Comparison of ENCODE assay signal across 8 cellular contexts in the genomic region with DNA sequence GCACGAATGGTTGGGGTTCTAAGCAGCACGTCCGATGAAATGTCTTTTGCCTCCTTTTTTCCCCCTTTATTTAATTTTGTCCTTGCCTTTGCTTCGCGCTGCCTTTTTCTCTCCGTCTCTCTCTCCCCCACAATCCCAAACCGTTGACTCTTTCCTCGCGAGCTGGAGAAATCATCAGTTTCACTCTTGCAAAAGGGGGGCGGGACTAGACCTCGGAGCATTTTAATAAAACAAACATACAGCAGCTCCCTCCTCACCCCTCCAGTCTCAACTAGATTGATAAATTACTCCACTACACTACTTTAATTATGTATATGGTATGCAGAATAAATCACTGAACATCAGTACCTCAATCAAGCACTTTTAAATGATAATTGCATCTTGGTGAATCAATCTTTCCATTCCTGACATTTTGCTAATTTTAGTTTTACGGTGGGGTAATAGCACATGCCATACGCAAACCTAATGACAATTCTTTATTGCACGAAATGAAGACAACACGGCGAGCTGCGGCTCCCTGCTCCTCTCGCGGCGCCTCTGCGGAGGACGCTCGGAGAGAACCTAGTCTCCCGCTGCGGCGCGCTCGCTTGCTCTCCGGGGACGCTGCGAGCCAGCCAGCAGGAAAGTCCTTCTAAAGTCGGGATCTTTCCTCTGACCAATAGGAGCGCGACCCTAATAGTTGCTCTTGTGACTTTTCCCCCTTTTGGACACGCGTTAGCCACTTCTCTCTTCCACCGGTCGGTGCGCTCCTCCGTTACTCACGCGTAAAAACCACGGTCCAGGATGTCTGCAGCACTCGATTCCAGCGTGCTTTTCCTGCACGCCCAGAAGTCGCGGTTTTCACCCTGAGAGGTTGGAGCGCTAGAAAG. TPM values are rescaled to one million over a fixed set of nuclear protein-coding genes. Genes with fewer than 3 reads are reported as not detected.
DNase-seq lines count a peak whose midpoint lies in the region; ATAC-seq, FAIRE-seq and TF ChIP-seq lines count a peak whose summit lies in the region.

No MANE protein-coding gene starts in this region.

- H3K4me1 ChIP-seq in BE2C (no peaks in the 10 kb centered on the region), RWPE2 (ENCODE audit: insufficient read depth, poor library complexity, severe bottlenecking) (no peaks in the 10 kb centered on the region)

- H3K36me3 ChIP-seq in BE2C, result no peaks in the 10 kb centered on the region
- H3K36me3 ChIP-seq in RWPE2 (ENCODE audit: low read depth), result no peaks in the 10 kb centered on the region

- DNase-seq in BE2C, result peak; percentile 33
- peak; percentile 22 for DNase-seq in HTR-8/SVneo (ENCODE audit: insufficient read length, low spot score)
- DNase-seq in RWPE2 (ENCODE audit: low spot score), result no peak
- peak; percentile 72 for DNase-seq in cerebellar cortex (ENCODE audit: low spot score)
- DNase-seq in inferior parietal cortex (ENCODE audit: extremely low spot score), result peak; percentile 70
- peak; percentile 60 for DNase-seq in skeletal muscle cell (ENCODE audit: low read depth)
- DNase-seq in stimulated activated CD4-positive, alpha-beta T cell treated with anti-CD3 and anti-CD28 coated beads, Interleukin-2, amount 100 ng/mL, for 48 hours, result no peak

- ATAC-seq in GM18867 (IDR thresholded peaks at IDR 0.05; ENCODE audit: unreplicated experiment) (peak; percentile 29), RWPE2 (ENCODE audit: low read depth) (peak; percentile 66)

- TF ChIP-seq CTCF in BE2C (IDR thresholded peaks at IDR 0.05; ENCODE audit: low read depth, low read length) (no peak), RWPE2 (IDR thresholded peaks at IDR 0.05; ENCODE audit: poor library complexity, severe bottlenecking) (no peak)

- H3K27me3 ChIP-seq in BE2C (peaks cover 79% of the 10 kb centered on the region), RWPE2 (ENCODE audit: insufficient read depth, poor library complexity, severe bottlenecking) (peaks cover 90% of the 10 kb centered on the region)

- no peaks in the 10 kb centered on the region for H3K9me3 ChIP-seq in BE2C
- H3K9me3 ChIP-seq in RWPE2 (ENCODE audit: severe bottlenecking), result no peaks in the 10 kb centered on the region

- no peak for FAIRE-seq in HTR-8/SVneo (lab: Jason Lieb, UNC)

- no peak overlapping the region for H3K27ac ChIP-seq in RWPE2 (ENCODE audit: poor library complexity, severe bottlenecking)

- H3K4me3 ChIP-seq in BE2C (ENCODE audit: low read depth, low read length) (peak overlapping the region; percentile 67), RWPE2 (ENCODE audit: severe bottlenecking) (peak overlapping the region; percentile 34), skeletal muscle cell (ENCODE audit: low read depth, low read length) (peak overlapping the region; percentile 70)

RNA-seq across cellular contexts. Expression of gene MEF2C, which starts 0.8 kb away (rescaled TPM):
- polyA plus RNA-seq in BE2C (2012; ENCODE audit: insufficient read depth, insufficient read length, low read depth), result not detected

Comparison
In these comparisons a context has a peak if more than half of its experiments do, and no peak if none do; other contexts are left out.
1. DNase-seq: peak in BE2C (single experiment), HTR-8/SVneo (single experiment), cerebellar cortex (single experiment), inferior parietal cortex (single experiment) and skeletal muscle cell (single experiment); none in RWPE2 (single experiment) and stimulated activated CD4-positive, alpha-beta T cell treated with anti-CD3 and anti-CD28 coated beads, Interleukin-2, amount 100 ng/mL, for 48 hours (0 of 2).
2. Peak in every context shown above with its lines, with median percentiles within 50 percentile points of each other: H3K4me3 ChIP-seq.